In the genomic region with DNA sequence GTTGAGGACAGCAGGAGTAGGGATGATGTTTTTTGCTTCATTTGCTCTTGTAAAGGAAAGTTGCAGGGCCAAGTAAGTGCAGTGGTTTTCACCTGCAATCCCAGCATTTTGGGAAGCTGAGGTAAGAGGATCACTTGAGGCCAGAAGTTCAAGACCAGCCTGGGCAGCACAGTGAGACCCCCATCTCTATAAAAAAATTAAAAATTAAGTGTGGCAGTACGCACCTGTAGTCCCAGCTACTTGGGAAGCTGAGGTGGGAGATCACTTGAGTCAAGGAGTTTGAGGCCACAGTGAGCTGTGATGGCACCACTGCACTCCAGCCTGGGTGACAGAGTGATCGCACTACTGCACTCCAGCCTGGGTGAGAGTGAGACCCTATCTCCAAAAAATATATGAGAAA, we compare ENCODE assay signal across 18 cellular contexts. TPM values are rescaled to one million over a fixed set of nuclear protein-coding genes. Genes with fewer than 3 reads are reported as not detected.
DNase-seq lines count a peak whose midpoint lies in the region; ATAC-seq, FAIRE-seq and TF ChIP-seq lines count a peak whose summit lies in the region.
"Had no signal": no experiment of that assay in that cellular context is flagged by ENCODE, and none has a peak within 500 bp of the region (broad histone marks: within the 10 kb centered on the region; RNA-seq: fewer than 3 reads in every experiment).

No MANE protein-coding gene starts in this region.

- H3K9me2 ChIP-seq in PC-3 (replicated peaks; ENCODE audit: low read length), result no peaks in the 10 kb centered on the region

- no peaks in the 10 kb centered on the region for H3K27me3 ChIP-seq in left ventricle myocardium inferior (ENCODE audit: low read depth)
- H3K27me3 ChIP-seq in PC-3 (ENCODE audit: low read length), result no peaks in the 10 kb centered on the region
- H3K27me3 ChIP-seq in endothelial cell of umbilical vein (ENCODE audit: control insufficient read depth in 2 of 2, insufficient read depth in 2 of 2, low read length in 2 of 2), result no peaks in the 10 kb centered on the region
- H3K27me3 ChIP-seq: BE2C had no signal

- TF ChIP-seq POLR2A in endothelial cell of umbilical vein (IDR thresholded peaks at IDR 0.05; ENCODE audit: low read depth, low read length), result no peak

- no peaks in the 10 kb centered on the region for H4K20me1 ChIP-seq in PC-3 (ENCODE audit: low read length)
- H4K20me1 ChIP-seq in endothelial cell of umbilical vein (replicated peaks; ENCODE audit: control insufficient read depth, extremely low read depth, insufficient read depth, low read length), result no peaks in the 10 kb centered on the region

- dilution Hi-C loops in endothelial cell of umbilical vein (cut with MboI; ENCODE audit: extremely low pct_ligation_motif_present, low sequenced_read_pairs), result no loop called here

- POLR2A ChIA-PET in PC-3 (lab: Charles Lee; ENCODE audit: unreplicated experiment) (interaction anchor here (0.6 kb wide), 1 partner anchor 56 kb away, joined by 19 read pairs; no protein-coding TSS in a partner anchor), endothelial cell of umbilical vein (lab: Charles Lee) (interaction anchor here (1.6 kb wide), 1 partner anchor 10 kb away, joined by 11 read pairs; a partner anchor contains a TSS)

- H3K4me1 ChIP-seq in left ventricle myocardium inferior (peaks cover 81% of the 10 kb centered on the region), PC-3 (ENCODE audit: insufficient read depth, low read length) (peaks cover 23% of the 10 kb centered on the region), endothelial cell of umbilical vein (ENCODE audit: control insufficient read depth, extremely low read depth, insufficient read depth, low read length) (peaks cover 18% of the 10 kb centered on the region)
- H3K4me1 ChIP-seq: A549 had no signal

- FAIRE-seq in endothelial cell of umbilical vein (lab: Jason Lieb, UNC), result no peak
- FAIRE-seq: A549, GM12878, GM18507 had no signal

- H3K9me3 ChIP-seq in left ventricle myocardium inferior (replicated peaks) (no peaks in the 10 kb centered on the region), PC-3 (ENCODE audit: low read length) (no peaks in the 10 kb centered on the region), endothelial cell of umbilical vein (replicated peaks; ENCODE audit: control insufficient read depth, insufficient read depth, low read length) (no peaks in the 10 kb centered on the region)
- H3K9me3 ChIP-seq: A549, BE2C had no signal

- no peak overlapping the region for H3K4me3 ChIP-seq in left ventricle myocardium inferior
- no peak overlapping the region for H3K4me3 ChIP-seq in PC-3 (ENCODE audit: low read length)
- no peak overlapping the region for H3K4me3 ChIP-seq in endothelial cell of umbilical vein (replicated peaks in 1 of 3; ENCODE audit: insufficient read depth in 1 of 3, low read depth in 1 of 3, low read length in 3 of 3)
- H3K4me3 ChIP-seq: A549, GM12878, GM23248 had no signal

- peak overlapping the region; percentile 20 for H3K27ac ChIP-seq in left ventricle myocardium inferior (replicated peaks)
- peak overlapping the region; percentile 97 for H3K27ac ChIP-seq in PC-3 (ENCODE audit: low read length)
- H3K27ac ChIP-seq in endothelial cell of umbilical vein (ENCODE audit: insufficient read depth, low read depth, low read length), result peak overlapping the region; percentile 98
- H3K27ac ChIP-seq: A549, C4-2B, GM23248 had no signal

- H3F3A ChIP-seq in PC-3 (ENCODE audit: low read length, unreplicated experiment), result no peaks in the 10 kb centered on the region

- intact Hi-C loops in left ventricle myocardium inferior (cut with micrococcal nuclease), result no loop called here
- intact Hi-C loops in Right ventricle myocardium superior (cut with DNase I), result no loop called here
- intact Hi-C loops in PC-3 (cut with micrococcal nuclease), result no loop called here
- intact Hi-C loops in endothelial cell of umbilical vein (cut with micrococcal nuclease), result no loop called here

- H3K9me1 ChIP-seq in endothelial cell of umbilical vein (replicated peaks; ENCODE audit: control insufficient read depth, extremely low read depth, insufficient read depth, low read length), result no peaks in the 10 kb centered on the region

- ATAC-seq in Right ventricle myocardium superior (ENCODE audit: poor library complexity) (no peak), PC-3 (no peak), HG03378 (IDR thresholded peaks at IDR 0.05; ENCODE audit: unreplicated experiment) (no peak)
- ATAC-seq: A549 had no signal

- H3K36me3 ChIP-seq in left ventricle myocardium inferior (no peaks in the 10 kb centered on the region), PC-3 (ENCODE audit: low read depth, low read length) (peaks cover 13% of the 10 kb centered on the region), endothelial cell of umbilical vein (ENCODE audit: control insufficient read depth in 2 of 2, extremely low read depth in 1 of 2, insufficient read depth in 2 of 2, low read length in 2 of 2) (no peaks in the 10 kb centered on the region)
- H3K36me3 ChIP-seq: BE2C had no signal

- TF ChIP-seq CTCF in left ventricle myocardium inferior (IDR thresholded peaks at IDR 0.05; ENCODE audit: borderline replicate concordance) (no peak), PC-3 (conservative IDR thresholded peaks at IDR 0.05; ENCODE audit: low read depth, low read length) (no peak), endothelial cell of umbilical vein (IDR thresholded peaks at IDR 0.05; ENCODE audit: extremely low read depth in 1 of 2, insufficient read depth in 1 of 2, low read depth in 1 of 2, low read length in 2 of 2) (no peak)

- H3K9ac ChIP-seq in PC-3 (ENCODE audit: low read length) (peak overlapping the region; percentile 75; the same call in 1 of the 2 replicates), endothelial cell of umbilical vein (replicated peaks; ENCODE audit: extremely low read depth, insufficient read depth, low read length) (peak overlapping the region; percentile 53)
- H3K9ac ChIP-seq: GM23248 had no signal

- CTCF ChIA-PET in PC-3 (lab: Charles Lee) (interaction anchor here (0.8 to 1.7 kb wide), 2 partner anchors 11 to 20 kb away, joined by 3 to 9 read pairs; a partner anchor contains a TSS), endothelial cell of umbilical vein (lab: Charles Lee) (interaction anchor here (0.8 to 2.3 kb wide), 7 partner anchors 9 to 369 kb away, joined by 3 to 20 read pairs (median 5); a partner anchor contains a TSS)

- BruUV-seq in PC-3 (replicated peaks; lab: Mats Ljungman, UMichigan) (no TSS peak), endothelial cell of umbilical vein (replicated peaks; lab: Mats Ljungman, UMichigan) (no TSS peak)

- no peak for DNase-seq in left ventricle myocardium inferior
- DNase-seq in Right ventricle myocardium superior, result no peak
- DNase-seq in PC-3, result no peak
- DNase-seq in endothelial cell of umbilical vein (ENCODE audit: low read depth, low spot score), result no peak
- no peak for DNase-seq in T-helper 9 cell
- no peak for DNase-seq in stimulated activated CD4-positive, alpha-beta T cell treated with anti-CD3 and anti-CD28 coated beads, Interleukin-15, amount 100 ng/mL, for 24 hours
- DNase-seq: BE2C; CD4-positive, alpha-beta memory T cell; DMS79; H7 had no signal

- H2AFZ ChIP-seq in PC-3 (ENCODE audit: low read length) (no peak overlapping the region), endothelial cell of umbilical vein (ENCODE audit: low read depth, low read length) (no peak overlapping the region)
- H2AFZ ChIP-seq: GM23248 had no signal

- H3K4me2 ChIP-seq in PC-3 (ENCODE audit: low read length), result peak overlapping the region; percentile 63; the same call in 1 of the 2 replicates
- H3K4me2 ChIP-seq in endothelial cell of umbilical vein (ENCODE audit: insufficient read depth, low read length), result peak overlapping the region; percentile 22
- H3K4me2 ChIP-seq: A549 had no signal

- H3K79me2 ChIP-seq in PC-3 (ENCODE audit: low read length) (peaks cover 80% of the 10 kb centered on the region), endothelial cell of umbilical vein (ENCODE audit: control insufficient read depth, insufficient read depth, low read length) (peaks cover 24% of the 10 kb centered on the region)

TF ChIP-seq in endothelial cell of umbilical vein, 7 proteins besides CTCF, POLR2A, EP300 and RAD21:
- TF ChIP-seq POLR2AphosphoS5 (IDR thresholded peaks at IDR 0.05; ENCODE audit: insufficient read depth, low read depth, low read length) (no peak), EZH2 (IDR thresholded peaks at IDR 0.05; ENCODE audit: borderline replicate concordance, low read depth, low read length, severe bottlenecking) (no peak)

RNA-seq across cellular contexts. Expression of a gene that starts 10.8 kb away (rescaled TPM):
- 37.7 TPM for total RNA-seq in left ventricle myocardium inferior
- total RNA-seq in Right ventricle myocardium superior, result 25.0 TPM
- total RNA-seq in PC-3 (2014; rRNA removed), result 16.6 and 30.5 TPM in 2 replicates
- total RNA-seq in endothelial cell of umbilical vein, result 3.5 and 8.1 TPM in 2 replicates
- polyA plus RNA-seq in endothelial cell of umbilical vein, result 1.5 and 2.4 TPM in 2 replicates
- 2.8 and 3.2 TPM in 2 replicates for polyA plus RNA-seq in endothelial cell of umbilical vein (2011; cell fraction: cytosol; rRNA removed)
- polyA plus RNA-seq in endothelial cell of umbilical vein (2011; cell fraction: nucleus; rRNA removed), result 15.0 and 23.9 TPM in 2 replicates
- polyA plus RNA-seq in endothelial cell of umbilical vein (2012), result 6.8 and 7.3 TPM in 2 replicates
- polyA minus RNA-seq in endothelial cell of umbilical vein, result 5.5 and 11.8 TPM in 2 replicates
- not detected for polyA minus RNA-seq in endothelial cell of umbilical vein (2011; cell fraction: cytosol; rRNA and poly(A)+ RNA removed)
- 17.8 and 18.7 TPM in 2 replicates for polyA minus RNA-seq in endothelial cell of umbilical vein (2011; cell fraction: nucleus; rRNA and poly(A)+ RNA removed)
- total RNA-seq: G401, HT-29 had no signal

RNA-seq across cellular contexts. Expression of a gene that starts 43.2 kb away (rescaled TPM):
- total RNA-seq in left ventricle myocardium inferior, result 6.9 TPM
- total RNA-seq in Right ventricle myocardium superior, result 5.5 TPM
- total RNA-seq in PC-3 (2014; rRNA removed), result 55.8 and 56.8 TPM in 2 replicates
- 8.6 and 14.5 TPM in 2 replicates for total RNA-seq in endothelial cell of umbilical vein
- 9.8 and 15.8 TPM in 2 replicates for polyA plus RNA-seq in endothelial cell of umbilical vein
- 9.0 and 13.1 TPM in 2 replicates for polyA plus RNA-seq in endothelial cell of umbilical vein (2011; cell fraction: cytosol; rRNA removed)
- 26.9 and 36.0 TPM in 2 replicates for polyA plus RNA-seq in endothelial cell of umbilical vein (2011; cell fraction: nucleus; rRNA removed)
- 17.1 and 20.7 TPM in 2 replicates for polyA plus RNA-seq in endothelial cell of umbilical vein (2012)
- 16.5 and 19.0 TPM in 2 replicates for polyA minus RNA-seq in endothelial cell of umbilical vein
- polyA minus RNA-seq in endothelial cell of umbilical vein (2011; cell fraction: cytosol; rRNA and poly(A)+ RNA removed), result 3.6 TPM
- polyA minus RNA-seq in endothelial cell of umbilical vein (2011; cell fraction: nucleus; rRNA and poly(A)+ RNA removed), result 13.3 and 18.0 TPM in 2 replicates

Comparison
In these comparisons a context has a peak if more than half of its experiments do, and no peak if none do; other contexts are left out.
1. H3K27ac ChIP-seq: peak in every context shown above with its lines; median percentile 98 in endothelial cell of umbilical vein; 97 in PC-3; 20 in left ventricle myocardium inferior.